ENCODE assay signal across 12 cellular contexts in genomic region chr12:24861751-24862575, GRCh38.
DNase-seq lines count a peak whose midpoint lies in the region; ATAC-seq and TF ChIP-seq lines count a peak whose summit lies in the region.
"Had no signal": no experiment of that assay in that cellular context is flagged by ENCODE, and none has a peak within 500 bp of the region (broad histone marks: within the 10 kb centered on the region; RNA-seq: fewer than 3 reads in every experiment).

No MANE protein-coding gene starts in this region.

- no peak overlapping the region for H3K9ac ChIP-seq in GM23248
- H3K9ac ChIP-seq: BLaER1 had no signal

- in situ Hi-C loops in GM23248 (cut with MboI) = no loop called here

- no peaks in the 10 kb centered on the region for H3K9me2 ChIP-seq in GM23248 (ENCODE audit: insufficient read depth)

- no peaks in the 10 kb centered on the region for H3K36me3 ChIP-seq in psoas muscle (ENCODE audit: insufficient read depth in 1 of 2, low read depth in 1 of 2)
- H3K36me3 ChIP-seq in GM23248 (ENCODE audit: low read depth) = peaks cover 6% of the 10 kb centered on the region; the same call in 1 of the 2 replicates

- intact Hi-C loops in psoas muscle (cut with DNase I) (no loop called here), lower leg skin (cut with DNase I; ENCODE audit: low total_unique reads) (no loop called here)

- no peaks in the 10 kb centered on the region for H4K20me1 ChIP-seq in GM23248 (ENCODE audit: insufficient read depth)

- H3K9me3 ChIP-seq in psoas muscle (no peaks in the 10 kb centered on the region), GM23248 (ENCODE audit: low read depth) (no peaks in the 10 kb centered on the region)

- no peak for TF ChIP-seq POLR2A in lower leg skin (IDR thresholded peaks at IDR 0.05)

- TF ChIP-seq CTCF in psoas muscle (IDR thresholded peaks at IDR 0.05) (no peak), lower leg skin (IDR thresholded peaks at IDR 0.05) (no peak)

- WGBS in psoas muscle, 3 donors = 92 to 96% (median 96%) methylated on average over 1 of the region's 1 CpG
- 80 to 91% methylated on average over 1 of the region's 1 CpG for WGBS in GM23248 (ENCODE audit: low coverage in 1 of 2, low lambda C conversion rate in 2 of 2, missing lambda C conversion rate in 2 of 2), 2 experiments
- WGBS in lower leg skin, 2 donors = 85 to 100% methylated on average over 1 of the region's 1 CpG

- peak; percentile 93 for DNase-seq in EH (ENCODE audit: low read depth)
- peak; percentile 94 for DNase-seq in OCI-M1 (lab: John Stamatoyannopoulos, UW)
- DNase-seq in islet precursor cell = peak; percentile 74
- DNase-seq in psoas muscle = no peak
- no peak for DNase-seq in iPS-NIHi11 (ENCODE audit: low spot score)
- DNase-seq in GM23248 = no peak
- DNase-seq in lower leg skin (ENCODE audit: low spot score in 2 of 2) = no peak
- DNase-seq: activated CD8-positive, alpha-beta memory T cell treated with anti-CD3 and anti-CD28 coated beads for 24 hours; NCI-H146; SHP77 had no signal

- no peak overlapping the region for H3K27ac ChIP-seq in psoas muscle
- H3K27ac ChIP-seq in GM23248 = no peak overlapping the region
- H3K27ac ChIP-seq: BLaER1 had no signal

- H3K4me3 ChIP-seq in psoas muscle (no peak overlapping the region), GM23248 (no peak overlapping the region), lower leg skin (ENCODE audit: low read depth, poor library complexity, severe bottlenecking) (no peak overlapping the region)
- H3K4me3 ChIP-seq: BLaER1 had no signal

- peak; percentile 81 for ATAC-seq in HG02571 (IDR thresholded peaks at IDR 0.05; ENCODE audit: unreplicated experiment)
- no peak for ATAC-seq in psoas muscle

- no peak overlapping the region for H3K4me2 ChIP-seq in GM23248 (ENCODE audit: unreplicated experiment)
- H3K4me2 ChIP-seq: BLaER1 had no signal

- no peak overlapping the region for H2AFZ ChIP-seq in GM23248

- no peaks in the 10 kb centered on the region for H3K4me1 ChIP-seq in psoas muscle
- H3K4me1 ChIP-seq in GM23248 (ENCODE audit: insufficient read depth) = peaks cover 17% of the 10 kb centered on the region

- H3F3A ChIP-seq in GM23248 (ENCODE audit: insufficient read depth) = peaks cover 16% of the 10 kb centered on the region; the same call in 1 of the 2 replicates

- no peaks in the 10 kb centered on the region for H3K79me2 ChIP-seq in GM23248 (ENCODE audit: insufficient read depth)

- H3K27me3 ChIP-seq in psoas muscle (ENCODE audit: insufficient read depth in 3 of 3, low read length in 2 of 3) = no peaks in the 10 kb centered on the region
- H3K27me3 ChIP-seq in GM23248 (replicated peaks; ENCODE audit: insufficient read depth) = no peaks in the 10 kb centered on the region
- H3K27me3 ChIP-seq: BLaER1 had no signal

Comparison
In these comparisons a context has a peak if more than half of its experiments do, and no peak if none do; other contexts are left out.
1. DNase-seq: peak in EH (single experiment), OCI-M1 (single experiment) and islet precursor cell (single experiment); none in psoas muscle (0 of 2), iPS-NIHi11 (single experiment), GM23248 (single experiment) and lower leg skin (0 of 2).